ENCODE assay signal across 1 cellular context in the genomic region with DNA sequence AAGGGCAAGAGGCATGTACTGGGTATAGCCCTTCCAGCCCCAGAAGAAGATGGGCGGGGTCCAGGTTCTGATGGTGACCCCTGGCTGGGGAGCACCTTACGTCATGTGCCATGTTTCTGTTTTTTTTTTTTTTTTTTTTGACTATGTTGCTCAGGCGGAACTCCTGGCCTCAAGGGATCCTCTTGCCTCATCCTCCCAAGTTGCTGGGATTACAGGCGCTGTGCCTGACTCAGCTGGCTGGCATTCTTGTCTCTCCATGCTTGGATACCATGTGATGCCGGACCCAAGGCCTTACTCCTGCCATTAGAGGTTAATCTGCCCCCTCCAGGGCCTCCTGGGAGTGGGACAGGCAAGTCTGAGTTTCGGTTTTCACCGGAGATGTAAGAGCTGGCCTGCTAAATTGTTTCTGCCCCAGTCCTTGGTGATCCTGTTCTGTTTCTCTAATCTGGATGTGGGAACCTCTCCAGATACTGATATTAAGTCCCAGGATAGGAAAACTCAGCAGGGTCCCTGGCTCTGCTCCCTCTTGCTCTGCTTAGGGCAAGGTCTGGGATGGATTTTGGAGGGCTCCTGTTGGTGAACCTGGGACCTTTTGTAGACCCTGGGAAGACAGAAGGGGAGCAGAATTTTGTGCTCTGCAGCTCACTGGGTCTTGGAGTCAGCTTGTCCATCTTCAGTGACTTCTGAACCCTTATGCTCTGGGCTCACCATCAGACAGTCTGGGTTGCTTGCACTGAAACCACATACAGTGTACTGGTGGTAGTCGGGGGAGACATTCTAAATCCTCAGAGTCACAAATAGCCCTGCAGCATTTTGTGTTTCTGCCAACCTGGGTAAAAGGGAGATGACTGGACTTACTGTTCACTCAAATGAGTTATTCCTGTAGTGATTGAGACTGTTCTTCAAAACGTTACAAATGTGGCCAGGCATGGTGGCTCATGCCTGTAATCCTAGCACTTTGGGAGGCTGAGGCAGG.
TF ChIP-seq lines count a peak whose summit lies in the region.

No MANE protein-coding gene starts in this region.

TF ChIP-seq in HEK293, 187 proteins besides CTCF, POLR2A, EP300 and RAD21 (continued from another document):
- TF ChIP-seq, protein P1, sequence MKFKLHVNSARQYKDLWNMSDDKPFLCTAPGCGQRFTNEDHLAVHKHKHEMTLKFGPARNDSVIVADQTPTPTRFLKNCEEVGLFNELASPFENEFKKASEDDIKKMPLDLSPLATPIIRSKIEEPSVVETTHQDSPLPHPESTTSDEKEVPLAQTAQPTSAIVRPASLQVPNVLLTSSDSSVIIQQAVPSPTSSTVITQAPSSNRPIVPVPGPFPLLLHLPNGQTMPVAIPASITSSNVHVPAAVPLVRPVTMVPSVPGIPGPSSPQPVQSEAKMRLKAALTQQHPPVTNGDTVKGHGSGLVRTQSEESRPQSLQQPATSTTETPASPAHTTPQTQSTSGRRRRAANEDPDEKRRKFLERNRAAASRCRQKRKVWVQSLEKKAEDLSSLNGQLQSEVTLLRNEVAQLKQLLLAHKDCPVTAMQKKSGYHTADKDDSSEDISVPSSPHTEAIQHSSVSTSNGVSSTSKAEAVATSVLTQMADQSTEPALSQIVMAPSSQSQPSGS (tag by site-specific recombination; IDR thresholded peaks at IDR 0.05; ENCODE audit: low read depth), result 0 out of 2 replicates have a peak, but pooled peaks have one; percentile 3
- TF ChIP-seq YY2 (tag by site-specific recombination; IDR thresholded peaks at IDR 0.05), result no peak
- TF ChIP-seq ZNF600 (tag by site-specific recombination; IDR thresholded peaks at IDR 0.05), result peak; percentile 67
- TF ChIP-seq, protein P2, sequence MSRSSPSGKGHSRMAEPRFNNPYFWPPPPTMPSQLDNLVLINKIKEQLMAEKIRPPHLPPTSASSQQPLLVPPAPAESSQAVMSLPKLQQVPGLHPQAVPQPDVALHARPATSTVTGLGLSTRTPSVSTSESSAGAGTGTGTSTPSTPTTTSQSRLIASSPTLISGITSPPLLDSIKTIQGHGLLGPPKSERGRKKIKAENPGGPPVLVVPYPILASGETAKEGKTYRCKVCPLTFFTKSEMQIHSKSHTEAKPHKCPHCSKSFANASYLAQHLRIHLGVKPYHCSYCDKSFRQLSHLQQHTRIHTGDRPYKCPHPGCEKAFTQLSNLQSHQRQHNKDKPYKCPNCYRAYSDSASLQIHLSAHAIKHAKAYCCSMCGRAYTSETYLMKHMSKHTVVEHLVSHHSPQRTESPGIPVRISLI (tag by site-specific recombination; IDR thresholded peaks at IDR 0.05), result peak; percentile 94
- no peak for TF ChIP-seq ZNF837 (tag by site-specific recombination; IDR thresholded peaks at IDR 0.05)
- no peak for TF ChIP-seq ZNF514 (tag by site-specific recombination; IDR thresholded peaks at IDR 0.05)
- TF ChIP-seq ZNF324 (tag by site-specific recombination; IDR thresholded peaks at IDR 0.05), result peak; percentile 64; the same call in 1 of the 2 replicates
- TF ChIP-seq, protein P3, sequence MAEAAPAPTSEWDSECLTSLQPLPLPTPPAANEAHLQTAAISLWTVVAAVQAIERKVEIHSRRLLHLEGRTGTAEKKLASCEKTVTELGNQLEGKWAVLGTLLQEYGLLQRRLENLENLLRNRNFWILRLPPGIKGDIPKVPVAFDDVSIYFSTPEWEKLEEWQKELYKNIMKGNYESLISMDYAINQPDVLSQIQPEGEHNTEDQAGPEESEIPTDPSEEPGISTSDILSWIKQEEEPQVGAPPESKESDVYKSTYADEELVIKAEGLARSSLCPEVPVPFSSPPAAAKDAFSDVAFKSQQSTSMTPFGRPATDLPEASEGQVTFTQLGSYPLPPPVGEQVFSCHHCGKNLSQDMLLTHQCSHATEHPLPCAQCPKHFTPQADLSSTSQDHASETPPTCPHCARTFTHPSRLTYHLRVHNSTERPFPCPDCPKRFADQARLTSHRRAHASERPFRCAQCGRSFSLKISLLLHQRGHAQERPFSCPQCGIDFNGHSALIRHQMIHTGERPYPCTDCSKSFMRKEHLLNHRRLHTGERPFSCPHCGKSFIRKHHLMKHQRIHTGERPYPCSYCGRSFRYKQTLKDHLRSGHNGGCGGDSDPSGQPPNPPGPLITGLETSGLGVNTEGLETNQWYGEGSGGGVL (tag by site-specific recombination; IDR thresholded peaks at IDR 0.05), result 0 out of 2 replicates have a peak, but pooled peaks have one; percentile 21
- TF ChIP-seq ZNF366 (tag by site-specific recombination; conservative IDR thresholded peaks at IDR 0.05), result 0 out of 2 replicates have a peak, but pooled peaks have one; percentile 30
- no peak for TF ChIP-seq ZNF654 (tag by site-specific recombination; IDR thresholded peaks at IDR 0.05; ENCODE audit: low read depth)
- TF ChIP-seq ZNF777 (tag by site-specific recombination; IDR thresholded peaks at IDR 0.05; ENCODE audit: borderline replicate concordance), result no peak
- TF ChIP-seq ZNF629 (tag by site-specific recombination; IDR thresholded peaks at IDR 0.05), result peak; percentile 88
- 0 out of 2 replicates have a peak, but pooled peaks have one; percentile 20 for TF ChIP-seq SP7 (tag by site-specific recombination; IDR thresholded peaks at IDR 0.05)
- TF ChIP-seq HOXA7 (CRISPR knock-in tag; IDR thresholded peaks at IDR 0.05; ENCODE audit: borderline replicate concordance), result no peak
- peak; percentile 83; the same call in 1 of the 2 replicates for TF ChIP-seq ZEB2 (tag by site-specific recombination; IDR thresholded peaks at IDR 0.05)
- TF ChIP-seq WT1 (tag by site-specific recombination; IDR thresholded peaks at IDR 0.05), result peak; percentile 49; the same call in 1 of the 2 replicates
- peak; percentile 67 for TF ChIP-seq GLIS1 (tag by site-specific recombination; IDR thresholded peaks at IDR 0.05)
- TF ChIP-seq ZNF341 (tag by site-specific recombination; IDR thresholded peaks at IDR 0.05; ENCODE audit: low read depth), result no peak
- TF ChIP-seq ZBTB48 (tag by site-specific recombination; IDR thresholded peaks at IDR 0.05), result peak; percentile 84
- no peak for TF ChIP-seq ZNF23 (tag by site-specific recombination; IDR thresholded peaks at IDR 0.05; ENCODE audit: borderline replicate concordance)
- TF ChIP-seq ZBTB21 (tag by site-specific recombination; IDR thresholded peaks at IDR 0.05), result peak; percentile 69; the same call in 1 of the 2 replicates
- TF ChIP-seq ZNF555 (tag by site-specific recombination; conservative IDR thresholded peaks at IDR 0.05), result no peak
- peak; percentile 39; the same call in 1 of the 2 replicates for TF ChIP-seq ZFP69B (tag by site-specific recombination; IDR thresholded peaks at IDR 0.05)
- peak; percentile 50; the same call in 1 of the 2 replicates for TF ChIP-seq ZBTB17 (tag by site-specific recombination; IDR thresholded peaks at IDR 0.05)
- TF ChIP-seq, protein P4, sequence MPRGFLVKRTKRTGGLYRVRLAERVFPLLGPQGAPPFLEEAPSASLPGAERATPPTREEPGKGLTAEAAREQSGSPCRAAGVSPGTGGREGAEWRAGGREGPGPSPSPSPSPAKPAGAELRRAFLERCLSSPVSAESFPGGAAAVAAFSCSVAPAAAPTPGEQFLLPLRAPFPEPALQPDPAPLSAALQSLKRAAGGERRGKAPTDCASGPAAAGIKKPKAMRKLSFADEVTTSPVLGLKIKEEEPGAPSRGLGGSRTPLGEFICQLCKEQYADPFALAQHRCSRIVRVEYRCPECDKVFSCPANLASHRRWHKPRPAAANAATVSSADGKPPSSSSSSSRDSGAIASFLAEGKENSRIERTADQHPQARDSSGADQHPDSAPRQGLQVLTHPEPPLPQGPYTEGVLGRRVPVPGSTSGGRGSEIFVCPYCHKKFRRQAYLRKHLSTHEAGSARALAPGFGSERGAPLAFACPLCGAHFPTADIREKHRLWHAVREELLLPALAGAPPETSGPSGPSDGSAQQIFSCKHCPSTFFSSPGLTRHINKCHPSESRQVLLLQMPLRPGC (tag by site-specific recombination; IDR thresholded peaks at IDR 0.05), result peak; percentile 65; the same call in 1 of the 2 replicates
